8 cellular contexts compared by ENCODE assay signal in the genomic region with DNA sequence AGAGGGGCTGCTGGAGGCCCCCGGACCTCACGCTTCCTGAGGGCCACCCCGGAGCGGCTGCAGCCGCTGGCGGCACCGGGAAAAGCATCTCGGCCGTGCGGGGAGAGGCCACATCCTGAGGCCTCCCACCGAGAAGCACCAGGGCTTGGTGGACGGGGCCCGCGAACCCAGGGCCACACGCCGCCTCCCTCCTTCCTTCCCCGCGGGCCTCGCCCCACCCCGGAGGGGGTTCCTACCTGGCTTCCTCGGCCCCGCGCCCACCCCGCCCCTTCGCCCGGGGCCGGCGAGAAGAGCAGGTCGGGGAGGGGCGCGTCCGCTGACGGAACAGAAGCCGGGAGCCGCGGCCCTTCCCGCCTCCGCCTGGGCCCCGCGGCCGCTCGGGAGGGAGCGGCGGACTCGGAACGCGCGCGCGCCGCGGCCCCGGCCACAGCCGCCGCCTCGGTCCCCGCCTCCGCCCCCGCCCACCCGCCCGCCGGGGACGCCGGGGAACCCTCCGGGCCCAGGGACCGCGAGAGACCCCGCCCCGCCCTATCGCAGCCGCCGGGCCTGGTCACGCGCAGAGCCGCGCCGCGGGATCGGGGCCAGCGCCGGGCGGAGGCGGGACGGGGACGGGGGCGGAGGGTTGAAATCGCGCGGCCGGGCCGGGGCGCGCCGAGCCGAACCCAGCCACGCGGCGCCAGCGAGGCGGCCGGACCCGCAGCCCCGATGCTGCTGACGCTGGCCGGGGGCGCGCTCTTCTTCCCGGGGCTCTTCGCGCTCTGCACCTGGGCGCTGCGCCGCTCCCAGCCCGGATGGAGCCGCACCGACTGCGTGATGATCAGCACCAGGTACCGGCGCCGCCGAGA. TPM values are rescaled to one million over a fixed set of nuclear protein-coding genes. Genes with fewer than 3 reads are reported as not detected.
DNase-seq lines count a peak whose midpoint lies in the region; ATAC-seq, FAIRE-seq and TF ChIP-seq lines count a peak whose summit lies in the region.

TSS of gene TLCD3A (plus strand) at position 654 of the 845 bp plus-strand sequence. CDS start at position 706, 52 bp downstream.

- peaks cover 7% of the 10 kb centered on the region for H3K4me1 Mint-ChIP-seq in CD4-positive, alpha-beta T cell (ENCODE audit: low read depth)
- peaks cover 27% of the 10 kb centered on the region for H3K4me1 Mint-ChIP-seq in chondrocyte (ENCODE audit: low read depth)

- 0 to 1% (median 0%) methylated on average over 25 to 121 of the region's 121 CpGs; no CpG with 5 or more reads in 1 of the 5 donors for WGBS in spleen, 5 donors

- H3K4me1 ChIP-seq in kidney (ENCODE audit: control insufficient read depth in 1 of 2, insufficient read depth in 1 of 2, low read depth in 1 of 2, low read length in 2 of 2) (peaks cover 0 to 6% of the 10 kb centered on the region in 2 donors), spleen (peaks cover 7 to 26% (median 16%) of the 10 kb centered on the region in 6 donors)

- H3K9me3 Mint-ChIP-seq in CD4-positive, alpha-beta T cell = no peaks in the 10 kb centered on the region
- H3K9me3 Mint-ChIP-seq in chondrocyte (ENCODE audit: low read depth) = no peaks in the 10 kb centered on the region

- no peak within 1 kb of the TSS for H3K27ac Mint-ChIP-seq in CD4-positive, alpha-beta T cell
- peak within 1 kb of the TSS; percentile 82 for H3K27ac Mint-ChIP-seq in chondrocyte (ENCODE audit: unreplicated experiment)

- POLR2A ChIA-PET in CD4-positive, alpha-beta T cell (lab: Charles Lee) = interaction anchor here (1.3 kb wide), 1 partner anchor 18 kb away, joined by 4 read pairs; no protein-coding TSS in a partner anchor

- H3K4me3 ChIP-seq in WI38 (ENCODE audit: low read depth, low read length) (peak within 1 kb of the TSS; percentile 71), kidney (ENCODE audit: low read length in 2 of 2) (peak within 1 kb of the TSS; percentile 61 to 64), spleen (peak within 1 kb of the TSS; percentile 65 to 94 (median 72))

- intact Hi-C loops in CD4-positive, alpha-beta T cell (cut with DNase I, micrococcal nuclease) = loop anchor here in 1 of 2 experiments (2.0 kb wide), 1 partner anchor 19 kb away; no protein-coding TSS in a partner anchor
- intact Hi-C loops in kidney (cut with DNase I) (no loop called here), spleen (cut with DNase I; ENCODE audit: low total_unique reads) (no loop called here)

- H3K36me3 Mint-ChIP-seq in CD4-positive, alpha-beta T cell (ENCODE audit: low read depth) = no peaks in the 10 kb centered on the region
- peaks cover 5% of the 10 kb centered on the region for H3K36me3 Mint-ChIP-seq in chondrocyte (ENCODE audit: low read depth)

- H3K27ac ChIP-seq in CD4-positive, alpha-beta T cell (ENCODE audit: low read depth, low read length) = no peak within 1 kb of the TSS
- peak within 1 kb of the TSS in 1 of 2 donors; percentile 28 for H3K27ac ChIP-seq in kidney (ENCODE audit: low read depth in 2 of 2, low read length in 2 of 2)
- peak within 1 kb of the TSS in 7 of 8 donors; percentile 39 to 78 (median 64) for H3K27ac ChIP-seq in spleen

- no peak for TF ChIP-seq CTCF in CD4-positive, alpha-beta T cell (IDR thresholded peaks at IDR 0.05)
- TF ChIP-seq CTCF in WI38 (IDR thresholded peaks at IDR 0.05; ENCODE audit: low read depth, low read length) = no peak
- peak; percentile 15 for TF ChIP-seq CTCF in chondrocyte (IDR thresholded peaks at IDR 0.05)
- TF ChIP-seq CTCF in kidney (IDR thresholded peaks at IDR 0.05; ENCODE audit: borderline replicate concordance, extremely low read depth, insufficient read depth) = no peak
- no peak for TF ChIP-seq CTCF in spleen (IDR thresholded peaks at IDR 0.05 in 8 of 11, conservative IDR thresholded peaks at IDR 0.05 in 3 of 11)

- no peak for FAIRE-seq in kidney (lab: Jason Lieb, UNC)

- TF ChIP-seq POLR2A in spleen (IDR thresholded peaks at IDR 0.05) = no peak

- H3K27me3 Mint-ChIP-seq in CD4-positive, alpha-beta T cell = peaks cover 26% of the 10 kb centered on the region
- H3K27me3 Mint-ChIP-seq in chondrocyte (ENCODE audit: low read depth) = no peaks in the 10 kb centered on the region

- peak; percentile 68 for ATAC-seq in CD4-positive, alpha-beta T cell (ENCODE audit: poor library complexity)
- ATAC-seq in GM19438 (IDR thresholded peaks at IDR 0.05; ENCODE audit: low read depth, unreplicated experiment) = peak; percentile 52
- ATAC-seq in GM21786 (IDR thresholded peaks at IDR 0.05; ENCODE audit: unreplicated experiment) = no peak

- DNase-seq in CD4-positive, alpha-beta T cell = peak in 7 of 10 experiments; percentile 16 to 55 (median 26)
- peak; percentile 35 for DNase-seq in KBM-7
- no peak for DNase-seq in chondrocyte (ENCODE audit: low spot score)
- DNase-seq in kidney = peak; percentile 84
- DNase-seq in spleen = peak; percentile 84

- H3K36me3 ChIP-seq in kidney (ENCODE audit: control insufficient read depth in 1 of 2, insufficient read depth in 2 of 2, low read length in 2 of 2) (no peaks in the 10 kb centered on the region), spleen (no peaks in the 10 kb centered on the region)

- H3K9me3 ChIP-seq in CD4-positive, alpha-beta T cell (ENCODE audit: control insufficient read depth, low read length) = no peaks in the 10 kb centered on the region
- no peaks in the 10 kb centered on the region for H3K9me3 ChIP-seq in kidney (ENCODE audit: control insufficient read depth in 1 of 2, low read length in 2 of 2)
- H3K9me3 ChIP-seq in spleen = no peaks in the 10 kb centered on the region

- CTCF ChIA-PET in CD4-positive, alpha-beta T cell (lab: Charles Lee) = no interaction called here

- in situ Hi-C loops in KBM-7 (cut with MboI; ENCODE audit: low pct_unique_long_range_greater_than_20kb, low sequenced_read_pairs) = no loop called here

- H3K9ac ChIP-seq in kidney (ENCODE audit: low read length in 2 of 2) = peak within 1 kb of the TSS; percentile 51 to 54

- H3K4me3 Mint-ChIP-seq in CD4-positive, alpha-beta T cell = peak within 1 kb of the TSS; percentile 87
- H3K4me3 Mint-ChIP-seq in chondrocyte (ENCODE audit: unreplicated experiment) = peak within 1 kb of the TSS; percentile 88

- H3K27me3 ChIP-seq in CD4-positive, alpha-beta T cell (ENCODE audit: control insufficient read depth, insufficient read depth, low read length) = peaks cover 8% of the 10 kb centered on the region
- peaks cover 0 to 28% (median 0%) of the 10 kb centered on the region in 7 donors for H3K27me3 ChIP-seq in spleen (replicated peaks in 1 of 7)

RNA-seq across cellular contexts. Expression of gene TLCD3A, which starts in this region (rescaled TPM):
- under 1 TPM; 0.63 to 0.75 TPM for total RNA-seq in CD4-positive, alpha-beta T cell
- 26.8 to 28.2 TPM (median 27.2 TPM) in 3 replicates for total RNA-seq in chondrocyte
- 12.4 TPM for total RNA-seq in kidney
- 4.6 TPM for polyA plus RNA-seq in kidney (ENCODE audit: insufficient read depth, low read depth, low replicate concordance)
- 1 to 10 TPM; 3.1 to 5.8 (median 4.5) TPM for total RNA-seq in spleen
- polyA plus RNA-seq in spleen = 1 to 10 TPM in 2 of 3 donors, under 1 TPM in 1; 0.96 to 1.6 (median 1.2) TPM

Comparison
In these comparisons a context has a peak if more than half of its experiments do, and no peak if none do; other contexts are left out.
1. Peak in DNase-seq and ATAC-seq in CD4-positive, alpha-beta T cell; RNA of the gene not detected or under 1 TPM.